In the genomic region with DNA sequence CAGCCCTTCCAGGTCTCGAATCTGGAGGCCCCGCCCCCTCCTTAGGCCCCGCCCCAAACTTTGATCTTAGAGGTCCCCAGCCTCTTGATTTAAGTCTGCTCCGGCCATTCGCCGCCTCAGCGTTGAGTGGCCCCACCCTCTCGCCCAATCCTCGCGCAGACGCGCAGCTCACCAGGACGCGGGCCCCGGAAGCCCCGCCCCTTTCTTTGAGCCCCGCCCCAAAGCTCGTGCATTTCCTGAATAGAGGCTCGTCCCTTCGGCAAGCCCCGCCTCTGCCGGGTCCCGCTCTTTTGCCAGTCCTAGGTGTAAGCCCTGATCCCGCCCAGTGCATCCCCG, we compare ENCODE assay signal across 1 cellular context.
TF ChIP-seq lines count a peak whose summit lies in the region.

No MANE protein-coding gene starts in this region.

TF ChIP-seq in H1, 55 proteins besides CTCF, POLR2A, EP300 and RAD21:
- TF ChIP-seq USF2 (IDR thresholded peaks at IDR 0.05; ENCODE audit: low read length) (no peak), TAF7 (optimal IDR thresholded peaks at IDR 0.05; ENCODE audit: borderline replicate concordance, low read depth, low read length) (no peak), CHD2 (IDR thresholded peaks at IDR 0.05; ENCODE audit: low read length) (peak; percentile 58), NANOG (IDR thresholded peaks at IDR 0.05; ENCODE audit: insufficient read depth, low read depth, low read length, poor library complexity, severe bottlenecking) (peak; percentile 70), SP1 (IDR thresholded peaks at IDR 0.05; ENCODE audit: low read depth, low read length) (peak; percentile 85), E2F6 (IDR thresholded peaks at IDR 0.05) (peak; percentile 55), NRF1 (IDR thresholded peaks at IDR 0.05; ENCODE audit: low read depth, low read length) (peak; percentile 35; the same call in 1 of the 2 replicates), JUND (IDR thresholded peaks at IDR 0.05; ENCODE audit: low read length) (no peak)
